ENCODE assay signal across 22 cellular contexts in genomic region chr1:114741963-114742746, GRCh38. TPM values are rescaled to one million over a fixed set of nuclear protein-coding genes. Genes with fewer than 3 reads are reported as not detected.
DNase-seq lines count a peak whose midpoint lies in the region; ATAC-seq and TF ChIP-seq lines count a peak whose summit lies in the region.
"Had no signal": no experiment of that assay in that cellular context is flagged by ENCODE, and none has a peak within 500 bp of the region (broad histone marks: within the 10 kb centered on the region; RNA-seq: fewer than 3 reads in every experiment).

No MANE protein-coding gene starts in this region.

- ATAC-seq in memory B cell (ENCODE audit: low read depth): no peak
- ATAC-seq in HG03571 (IDR thresholded peaks at IDR 0.05; ENCODE audit: unreplicated experiment): no peak
- ATAC-seq: GM12878, Panc1 had no signal

- peaks cover 66% of the 10 kb centered on the region for H3K4me1 Mint-ChIP-seq in activated naive CD8-positive, alpha-beta T cell (ENCODE audit: low read depth)
- H3K4me1 Mint-ChIP-seq in activated naive CD8-positive, alpha-beta T cell treated with anti-CD3 and anti-CD28 coated beads for 36 hours: peaks cover 45% of the 10 kb centered on the region
- peaks cover 14% of the 10 kb centered on the region for H3K4me1 Mint-ChIP-seq in memory B cell

- no peaks in the 10 kb centered on the region for H3K9me3 Mint-ChIP-seq in activated naive CD8-positive, alpha-beta T cell (ENCODE audit: low read depth)
- H3K9me3 Mint-ChIP-seq in activated naive CD8-positive, alpha-beta T cell treated with anti-CD3 and anti-CD28 coated beads for 36 hours: no peaks in the 10 kb centered on the region
- no peaks in the 10 kb centered on the region for H3K9me3 Mint-ChIP-seq in memory B cell
- H3K9me3 Mint-ChIP-seq: CD4-positive, alpha-beta T cell had no signal

- no peak for TF ChIP-seq CTCF in HEK293 (tag by site-specific recombination; IDR thresholded peaks at IDR 0.05)

- H3K27me3 ChIP-seq in skeletal muscle tissue (ENCODE audit: control insufficient read depth in 3 of 3, insufficient read depth in 3 of 3, low read length in 3 of 3): no peaks in the 10 kb centered on the region
- H3K27me3 ChIP-seq: BE2C had no signal

- H3K4me3 Mint-ChIP-seq in activated naive CD8-positive, alpha-beta T cell: peak overlapping the region; percentile 3
- no peak overlapping the region for H3K4me3 Mint-ChIP-seq in activated naive CD8-positive, alpha-beta T cell treated with anti-CD3 and anti-CD28 coated beads for 36 hours
- no peak overlapping the region for H3K4me3 Mint-ChIP-seq in memory B cell
- H3K4me3 Mint-ChIP-seq: CD4-positive, alpha-beta T cell had no signal

- H3K36me3 Mint-ChIP-seq in activated naive CD8-positive, alpha-beta T cell: peaks cover 13% of the 10 kb centered on the region
- H3K36me3 Mint-ChIP-seq in activated naive CD8-positive, alpha-beta T cell treated with anti-CD3 and anti-CD28 coated beads for 36 hours: peaks cover 35% of the 10 kb centered on the region
- peaks cover 20% of the 10 kb centered on the region for H3K36me3 Mint-ChIP-seq in memory B cell

- H3K36me3 ChIP-seq in HEK293 (ENCODE audit: control insufficient read depth in 2 of 2, insufficient read depth in 1 of 2, low read length in 2 of 2) (peaks cover 32 to 85% of the 10 kb centered on the region in 2 experiments), skeletal muscle tissue (ENCODE audit: control insufficient read depth in 3 of 3, insufficient read depth in 3 of 3, low read length in 3 of 3) (peaks cover 15 to 37% (median 23%) of the 10 kb centered on the region in 3 donors)

- H3K4me3 ChIP-seq in HEK293 (ENCODE audit: low read depth, low read length) (no peak overlapping the region), skeletal muscle tissue (ENCODE audit: low read length in 3 of 3) (no peak overlapping the region)
- H3K4me3 ChIP-seq: GM12878, GM23248, HAP-1 had no signal

- H3K4me1 ChIP-seq in HEK293 (ENCODE audit: control insufficient read depth, insufficient read depth, low read length) (no peaks in the 10 kb centered on the region), skeletal muscle tissue (ENCODE audit: control insufficient read depth in 3 of 3, insufficient read depth in 3 of 3, low read length in 3 of 3) (peaks cover 26 to 38% (median 30%) of the 10 kb centered on the region in 3 donors)
- H3K4me1 ChIP-seq: BE2C, HAP-1 had no signal

- no peak for DNase-seq in activated naive CD8-positive, alpha-beta T cell treated with anti-CD3 and anti-CD28 coated beads for 36 hours
- DNase-seq in memory B cell (ENCODE audit: low spot score in 2 of 2) (no peak), NCI-H1436 treated with DMSO at 0.1 percent for 48 hours (lab: John Stamatoyannopoulos, UW) (no peak)
- DNase-seq: BE2C; CD4-positive, alpha-beta T cell; DND-41; GM23248; NCI-H1105; NCI-H2029 treated with DMSO at 0.1 percent for 48 hours; NCI-H226; NCI-H510A treated with DMSO at 0.1 percent for 48 hours; NCI-H774; SIG-M5 had no signal

- H3K9ac ChIP-seq in skeletal muscle tissue (ENCODE audit: low read depth in 1 of 3, low read length in 3 of 3): no peak overlapping the region
- H3K9ac ChIP-seq: GM23248, KMS-11 had no signal

- POLR2A ChIA-PET in HEK293 (lab: Yijun Ruan, JAX): no interaction called here

- H3K27ac Mint-ChIP-seq in activated naive CD8-positive, alpha-beta T cell: no peak overlapping the region
- H3K27ac Mint-ChIP-seq in activated naive CD8-positive, alpha-beta T cell treated with anti-CD3 and anti-CD28 coated beads for 36 hours: no peak overlapping the region
- H3K27ac Mint-ChIP-seq in memory B cell: peak overlapping the region; percentile 51

- H3K27me3 Mint-ChIP-seq in activated naive CD8-positive, alpha-beta T cell: no peaks in the 10 kb centered on the region
- no peaks in the 10 kb centered on the region for H3K27me3 Mint-ChIP-seq in activated naive CD8-positive, alpha-beta T cell treated with anti-CD3 and anti-CD28 coated beads for 36 hours
- H3K27me3 Mint-ChIP-seq in memory B cell: no peaks in the 10 kb centered on the region
- H3K27me3 Mint-ChIP-seq: CD4-positive, alpha-beta T cell had no signal

- H3K9me3 ChIP-seq in HEK293 (ENCODE audit: control insufficient read depth, insufficient read depth, low read depth, low read length) (no peaks in the 10 kb centered on the region), skeletal muscle tissue (ENCODE audit: control insufficient read depth in 3 of 3, low read length in 3 of 3) (no peaks in the 10 kb centered on the region)
- H3K9me3 ChIP-seq: BE2C, HAP-1 had no signal

- CTCF ChIA-PET in HEK293 (lab: Yijun Ruan, JAX): interaction anchor here (0.6 kb wide), 1 partner anchor 993 kb away, joined by 4 read pairs; no protein-coding TSS in a partner anchor

- H3K27ac ChIP-seq in HEK293 (ENCODE audit: extremely low read depth, low read depth, low read length): no peak overlapping the region
- H3K27ac ChIP-seq in skeletal muscle tissue (ENCODE audit: low read depth, low read length): peak overlapping the region; percentile 43
- H3K27ac ChIP-seq: GM23248, KMS-11 had no signal

TF ChIP-seq in HEK293, 187 proteins besides CTCF, POLR2A, EP300 and RAD21:
- TF ChIP-seq ZNF132 (tag by site-specific recombination; IDR thresholded peaks at IDR 0.05; ENCODE audit: borderline replicate concordance) (no peak), PBX3 (CRISPR knock-in tag; IDR thresholded peaks at IDR 0.05) (no peak), ZNF121 (tag by site-specific recombination; IDR thresholded peaks at IDR 0.05) (peak; percentile 73)

RNA-seq across cellular contexts. Expression of gene CSDE1, which starts 15.6 kb away (rescaled TPM):
- total RNA-seq in activated naive CD8-positive, alpha-beta T cell treated with anti-CD3 and anti-CD28 coated beads for 36 hours: 100 to 1,000 TPM; 519 to 530 TPM
- 657 TPM for total RNA-seq in skeletal muscle tissue

RNA-seq across cellular contexts. Expression of gene NRAS, which starts 25.6 kb away (rescaled TPM):
- total RNA-seq in activated naive CD8-positive, alpha-beta T cell treated with anti-CD3 and anti-CD28 coated beads for 36 hours: 10 to 100 TPM; 67.7 to 69.4 TPM
- 31.8 TPM for total RNA-seq in skeletal muscle tissue

RNA-seq across cellular contexts. Expression of gene SIKE1, which starts 38.3 kb away (rescaled TPM):
- total RNA-seq in activated naive CD8-positive, alpha-beta T cell treated with anti-CD3 and anti-CD28 coated beads for 36 hours: 10 to 100 TPM; 73.3 to 74.9 TPM
- total RNA-seq in skeletal muscle tissue: 27.7 TPM

RNA-seq across cellular contexts. Expression of gene AMPD1, which starts 46.8 kb away (rescaled TPM):
- not detected for total RNA-seq in activated naive CD8-positive, alpha-beta T cell treated with anti-CD3 and anti-CD28 coated beads for 36 hours
- 40.7 TPM for total RNA-seq in skeletal muscle tissue
- total RNA-seq: CD4-positive, alpha-beta T cell; GM12878; GM23248; HT1080 had no signal
